ENCODE assay signal across 26 cellular contexts in genomic region chr1:187943606-187944403, GRCh38.
DNase-seq lines count a peak whose midpoint lies in the region; ATAC-seq and TF ChIP-seq lines count a peak whose summit lies in the region.
"Had no signal": no experiment of that assay in that cellular context is flagged by ENCODE, and none has a peak within 500 bp of the region (broad histone marks: within the 10 kb centered on the region; RNA-seq: fewer than 3 reads in every experiment).

No MANE protein-coding gene starts in this region.

- H3K4me3 ChIP-seq in RWPE2 (ENCODE audit: severe bottlenecking) (no peak overlapping the region), left lung (no peak overlapping the region), gastrocnemius medialis (no peak overlapping the region)
- H3K4me3 ChIP-seq: BLaER1 treated with 17β-estradiol and CSF1 and Interleukin-3, amounts not matched to agents 10 nM and 100 nM; heart left ventricle; mucosa of descending colon; prostate gland; sigmoid colon had no signal

- TF ChIP-seq CTCF in RWPE2 (IDR thresholded peaks at IDR 0.05; ENCODE audit: poor library complexity, severe bottlenecking) (no peak), left lung (IDR thresholded peaks at IDR 0.05) (no peak), gastrocnemius medialis (IDR thresholded peaks at IDR 0.05 in 4 of 5, conservative IDR thresholded peaks at IDR 0.05 in 1 of 5) (no peak)

- H3K36me3 ChIP-seq in RWPE2 (ENCODE audit: low read depth) (no peaks in the 10 kb centered on the region), left lung (no peaks in the 10 kb centered on the region), gastrocnemius medialis (no peaks in the 10 kb centered on the region)
- H3K36me3 ChIP-seq: heart left ventricle, prostate gland, sigmoid colon had no signal

- peaks cover 8% of the 10 kb centered on the region for H3K9me3 ChIP-seq in RWPE2 (ENCODE audit: severe bottlenecking)
- peaks cover 0 to 27% of the 10 kb centered on the region in 2 donors for H3K9me3 ChIP-seq in left lung
- H3K9me3 ChIP-seq in gastrocnemius medialis: no peaks in the 10 kb centered on the region
- H3K9me3 ChIP-seq: prostate gland had no signal

- no peaks in the 10 kb centered on the region for H3K27me3 ChIP-seq in RWPE2 (ENCODE audit: insufficient read depth, poor library complexity, severe bottlenecking)
- no peaks in the 10 kb centered on the region for H3K27me3 ChIP-seq in left lung
- H3K27me3 ChIP-seq in gastrocnemius medialis: no peaks in the 10 kb centered on the region
- H3K27me3 ChIP-seq: BLaER1 treated with 17β-estradiol and CSF1 and Interleukin-3, amounts not matched to agents 10 nM and 100 nM; heart left ventricle; sigmoid colon had no signal

- TF ChIP-seq POLR2A in gastrocnemius medialis (IDR thresholded peaks at IDR 0.05): no peak

- peak overlapping the region; percentile 6 for H3K27ac ChIP-seq in RWPE2 (ENCODE audit: poor library complexity, severe bottlenecking)
- H3K27ac ChIP-seq in left lung: no peak overlapping the region
- H3K27ac ChIP-seq in gastrocnemius medialis: no peak overlapping the region
- H3K27ac ChIP-seq: BLaER1 treated with 17β-estradiol and CSF1 and Interleukin-3, amounts not matched to agents 10 nM and 100 nM; heart left ventricle; prostate gland; sigmoid colon had no signal

- intact Hi-C loops in left lung (cut with DNase I): no loop called here
- intact Hi-C loops in gastrocnemius medialis (cut with DNase I; ENCODE audit: low total_unique reads): no loop called here

- in situ Hi-C loops in gastrocnemius medialis (cut with MboI; ENCODE audit: low sequenced_read_pairs in 4 of 4): no loop called here

- peak; percentile 54 for ATAC-seq in GM18867 (IDR thresholded peaks at IDR 0.05; ENCODE audit: unreplicated experiment)
- peak; percentile 47 for ATAC-seq in HG03354 (IDR thresholded peaks at IDR 0.05; ENCODE audit: poor library complexity, severe bottlenecking, unreplicated experiment)
- ATAC-seq in RWPE2 (ENCODE audit: low read depth): no peak
- peak; percentile 33 for ATAC-seq in left lobe of liver
- ATAC-seq in left lung: no peak
- no peak for ATAC-seq in gastrocnemius medialis
- ATAC-seq: activated naive CD8-positive, alpha-beta T cell treated with anti-CD3 and anti-CD28 coated beads, Interleukin-2, amount 50 U/mL, for 24 hours; HCT116; heart left ventricle; mucosa of descending colon; natural killer cell treated with Interleukin-12 subunit alpha and Interleukin-12 subunit beta and Interleukin-15 and Interleukin-18, amount 100 ng/mL, for 72 hours; stimulated activated naive CD8-positive, alpha-beta T cell treated with anti-CD3 and anti-CD28 coated beads, Interleukin-15, amount 100 ng/mL, for 72 hours had no signal

- no peak for DNase-seq in RWPE2 (ENCODE audit: low spot score)
- no peak for DNase-seq in left lobe of liver (ENCODE audit: low spot score)
- DNase-seq in activated T-cell treated with anti-CD3 and anti-CD28 coated beads, Interleukin-2, amount 50 U/mL, for 1 hour: no peak
- no peak for DNase-seq in left lung
- no peak for DNase-seq in gastrocnemius medialis
- DNase-seq: activated B cell treated with CpG ODN at 0.5 μM for 24 hours; activated CD4-positive, alpha-beta T cell treated with anti-CD3 and anti-CD28 coated beads, Interleukin-2, amount 50 U/mL, for 1 hour; activated naive CD8-positive, alpha-beta T cell treated with anti-CD3 and anti-CD28 coated beads, Interleukin-2, amount 50 U/mL, for 24 hours; activated T-cell treated with anti-CD3 and anti-CD28 coated beads, Interleukin-2, amount 50 U/mL, for 24 hours; central memory CD4-positive, alpha-beta T cell; foreskin fibroblast; heart left ventricle; mucosa of descending colon; NCI-H1417 treated with DMSO at 0.1 percent for 48 hours; occipital lobe; sigmoid colon; stimulated activated CD4-positive, alpha-beta T cell treated with anti-CD3 and anti-CD28 coated beads, Interleukin-12 subunit alpha, Interleukin-12 subunit beta, amount 100 ng/mL, for 4 hours; stimulated activated CD4-positive, alpha-beta T cell treated with anti-CD3 and anti-CD28 coated beads, Interleukin-2, amount 100 ng/mL, for 48 hours; stimulated activated naive CD8-positive, alpha-beta T cell treated with anti-CD3 and anti-CD28 coated beads, Interleukin-15, amount 100 ng/mL, for 72 hours; T-helper 1 cell had no signal

- peaks cover 4% of the 10 kb centered on the region for H3K4me1 ChIP-seq in RWPE2 (ENCODE audit: insufficient read depth, poor library complexity, severe bottlenecking)
- no peaks in the 10 kb centered on the region for H3K4me1 ChIP-seq in left lung
- no peaks in the 10 kb centered on the region for H3K4me1 ChIP-seq in gastrocnemius medialis
- H3K4me1 ChIP-seq: BLaER1 treated with 17β-estradiol and CSF1 and Interleukin-3, amounts not matched to agents 10 nM and 100 nM; heart left ventricle; prostate gland; sigmoid colon had no signal

Comparison
In these comparisons a context has a peak if more than half of its experiments do, and no peak if none do; other contexts are left out.
1. ATAC-seq: peak in GM18867 (single experiment), HG03354 (single experiment) and left lobe of liver (single experiment); none in RWPE2 (single experiment), left lung (single experiment) and gastrocnemius medialis (0 of 2).